ENCODE assay signal across 39 cellular contexts in the genomic region with DNA sequence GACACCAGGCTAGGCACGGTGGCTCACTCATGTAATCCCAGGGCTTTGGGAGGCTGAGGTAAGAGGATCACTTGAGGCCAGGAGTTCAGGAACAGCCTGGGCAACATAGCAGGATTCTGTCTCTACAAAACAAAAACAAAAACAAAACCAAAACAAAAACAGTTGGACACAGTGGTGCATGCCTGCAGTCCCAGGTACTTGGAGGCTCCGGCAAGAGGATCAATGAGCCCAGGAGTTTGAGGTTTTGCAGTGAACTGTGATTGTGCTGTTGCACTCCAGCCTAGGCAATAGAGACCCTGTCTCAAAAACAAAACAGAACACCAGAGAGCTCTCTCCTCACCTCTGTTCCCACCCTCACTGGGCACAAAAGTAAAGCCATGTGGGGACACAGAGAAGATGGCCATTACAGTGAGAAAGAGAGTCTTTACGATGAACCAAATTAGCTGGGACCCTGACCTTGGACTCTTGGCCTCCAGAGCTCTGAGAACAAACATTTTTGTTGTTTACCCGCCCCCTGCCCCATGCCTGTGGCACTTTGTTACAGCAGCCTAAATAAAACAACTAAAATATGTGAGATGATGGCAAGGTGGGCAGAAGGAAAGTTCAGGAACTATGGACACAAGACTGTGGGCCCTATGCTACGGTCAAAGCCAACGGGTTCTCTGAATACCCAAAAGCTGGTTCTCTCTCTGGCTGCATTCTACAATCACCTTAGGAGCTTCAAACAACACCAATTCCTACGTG.
"Had no signal": no experiment of that assay in that cellular context is flagged by ENCODE, and none has a peak within 500 bp of the region (broad histone marks: within the 10 kb centered on the region; RNA-seq: fewer than 3 reads in every experiment).

No MANE protein-coding gene starts in this region.

- DNase-seq: activated CD4-positive, alpha-beta memory T cell treated with anti-CD3 and anti-CD28 coated beads for 36 hours; activated CD4-positive, alpha-beta T cell treated with anti-CD3 and anti-CD28 coated beads, Interleukin-2, amount 10 ng/mL, durations not matched to agents 24 days and 14 days; activated CD4-positive, CD25-positive, alpha-beta regulatory T cell treated with anti-CD3 and anti-CD28 coated beads, Interleukin-2, amount 50 U/mL, for 72 hours; activated effector memory CD4-positive, alpha-beta T cell treated with Interleukin-2 at 50 U/mL for 16 hours; activated naive CD4-positive, alpha-beta T cell treated with anti-CD3 and anti-CD28 coated beads for 36 hours; activated naive CD8-positive, alpha-beta T cell treated with anti-CD3 and anti-CD28 coated beads, Interleukin-2, amount 10 ng/mL, durations not matched to agents 7 days and 5 days; activated T-cell treated with anti-CD3 and anti-CD28 coated beads, Interleukin-2, amount 50 U/mL, for 48 hours; cerebellar nuclear complex; effector memory CD4-positive, alpha-beta T cell; islet precursor cell; mesendoderm; ovary; retina; sigmoid colon; small intestine; stimulated activated CD4-positive, alpha-beta T cell treated with anti-CD3 and anti-CD28 coated beads, Interleukin-1b, Interleukin-23, amount 100 ng/mL, for 48 hours; stimulated activated CD4-positive, alpha-beta T cell treated with anti-CD3 and anti-CD28 coated beads, Interleukin-4, amount 100 ng/mL, for 4 hours; stimulated activated CD8-positive, alpha-beta memory T cell treated with anti-CD3 and anti-CD28 coated beads, Interleukin-4, amount 100 ng/mL, for 48 hours; stimulated activated naive CD8-positive, alpha-beta T cell treated with anti-CD3 and anti-CD28 coated beads, Interleukin-15, amount 100 ng/mL, for 72 hours; substantia nigra; SW 1271; T-helper 9 cell; upper lobe of right lung; WERI-Rb-1 had no signal

- H3K27ac Mint-ChIP-seq: activated CD4-positive, alpha-beta memory T cell treated with anti-CD3 and anti-CD28 coated beads for 36 hours; activated CD4-positive, alpha-beta T cell treated with anti-CD3 and anti-CD28 coated beads, Interleukin-2, amount 10 ng/mL, durations not matched to agents 24 days and 14 days; activated naive CD4-positive, alpha-beta T cell treated with anti-CD3 and anti-CD28 coated beads for 36 hours; activated naive CD8-positive, alpha-beta T cell treated with anti-CD3 and anti-CD28 coated beads, Interleukin-2, amount 10 ng/mL, durations not matched to agents 7 days and 5 days; brain; nephron; stimulated activated memory B cell treated with anti-CD40 and anti-IgM and Interleukin-4, amounts not matched to agents 10 μg/mL and 1 μg/mL and 100 μg/mL, for 72 hours; T-helper 1 cell treated with Interleukin-12 subunit alpha and Interleukin-12 subunit beta and Interleukin-4 antibody, amounts not matched to agents 30 μg/mL and 1 μg/mL, for 36 hours had no signal

- FAIRE-seq: endothelial cell of umbilical vein, small intestine, TTC549 had no signal

- ATAC-seq: gastroesophageal sphincter; mucosa of descending colon; stimulated activated memory B cell treated with anti-CD40 and anti-IgM and Interleukin-4, amounts not matched to agents 10 μg/mL and 1 μg/mL and 100 μg/mL, for 72 hours; stimulated activated naive CD8-positive, alpha-beta T cell treated with anti-CD3 and anti-CD28 coated beads, Interleukin-15, amount 100 ng/mL, for 72 hours; upper lobe of right lung had no signal

- H3K27ac ChIP-seq: ascending aorta, cardiac muscle cell, coronary artery, dorsolateral prefrontal cortex, gastroesophageal sphincter, hepatocyte, ovary, prostate gland, sigmoid colon, upper lobe of right lung, WERI-Rb-1 had no signal

- H3K4me1 Mint-ChIP-seq: brain, nephron had no signal

- H3K4me2 ChIP-seq: hepatocyte had no signal

- H3K36me3 ChIP-seq: ovary had no signal

- H3K4me3 ChIP-seq: ascending aorta, cardiac muscle cell, coronary artery, dorsolateral prefrontal cortex, gastroesophageal sphincter, hepatocyte, lung, mucosa of descending colon, ovary, prostate gland, sigmoid colon, upper lobe of right lung had no signal

- H3K27me3 ChIP-seq: ascending aorta, cardiac muscle cell, dorsolateral prefrontal cortex, gastroesophageal sphincter, hepatocyte, ovary, sigmoid colon, upper lobe of right lung had no signal

- H3K9me3 Mint-ChIP-seq: stimulated activated memory B cell treated with anti-CD40 and anti-IgM and Interleukin-4, amounts not matched to agents 10 μg/mL and 1 μg/mL and 100 μg/mL, for 72 hours had no signal

- H3K4me1 ChIP-seq: ascending aorta, gastroesophageal sphincter, prostate gland, sigmoid colon had no signal

- H3K9me3 ChIP-seq: prostate gland, upper lobe of right lung had no signal

- H3K4me3 Mint-ChIP-seq: activated CD4-positive, alpha-beta memory T cell treated with anti-CD3 and anti-CD28 coated beads for 36 hours; activated CD4-positive, alpha-beta T cell treated with anti-CD3 and anti-CD28 coated beads, Interleukin-2, amount 10 ng/mL, durations not matched to agents 24 days and 14 days; activated naive CD4-positive, alpha-beta T cell treated with anti-CD3 and anti-CD28 coated beads for 36 hours; activated naive CD8-positive, alpha-beta T cell treated with anti-CD3 and anti-CD28 coated beads, Interleukin-2, amount 10 ng/mL, durations not matched to agents 7 days and 5 days; brain; nephron; stimulated activated memory B cell treated with anti-CD40 and anti-IgM and Interleukin-4, amounts not matched to agents 10 μg/mL and 1 μg/mL and 100 μg/mL, for 72 hours; stimulated activated naive CD8-positive, alpha-beta T cell treated with anti-CD3 and anti-CD28 coated beads, Interleukin-15, amount 100 ng/mL, for 72 hours; T-helper 1 cell treated with Interleukin-12 subunit alpha and Interleukin-12 subunit beta and Interleukin-4 antibody, amounts not matched to agents 30 μg/mL and 1 μg/mL, for 36 hours had no signal

- H2AFZ ChIP-seq: hepatocyte had no signal

- H3K27me3 Mint-ChIP-seq: activated CD4-positive, alpha-beta memory T cell treated with anti-CD3 and anti-CD28 coated beads for 36 hours; activated CD4-positive, alpha-beta T cell treated with anti-CD3 and anti-CD28 coated beads, Interleukin-2, amount 10 ng/mL, durations not matched to agents 24 days and 14 days; activated naive CD8-positive, alpha-beta T cell treated with anti-CD3 and anti-CD28 coated beads, Interleukin-2, amount 10 ng/mL, durations not matched to agents 7 days and 5 days; stimulated activated memory B cell treated with anti-CD40 and anti-IgM and Interleukin-4, amounts not matched to agents 10 μg/mL and 1 μg/mL and 100 μg/mL, for 72 hours; stimulated activated naive CD8-positive, alpha-beta T cell treated with anti-CD3 and anti-CD28 coated beads, Interleukin-15, amount 100 ng/mL, for 72 hours had no signal
